8 cellular contexts compared by ENCODE assay signal in the genomic region with DNA sequence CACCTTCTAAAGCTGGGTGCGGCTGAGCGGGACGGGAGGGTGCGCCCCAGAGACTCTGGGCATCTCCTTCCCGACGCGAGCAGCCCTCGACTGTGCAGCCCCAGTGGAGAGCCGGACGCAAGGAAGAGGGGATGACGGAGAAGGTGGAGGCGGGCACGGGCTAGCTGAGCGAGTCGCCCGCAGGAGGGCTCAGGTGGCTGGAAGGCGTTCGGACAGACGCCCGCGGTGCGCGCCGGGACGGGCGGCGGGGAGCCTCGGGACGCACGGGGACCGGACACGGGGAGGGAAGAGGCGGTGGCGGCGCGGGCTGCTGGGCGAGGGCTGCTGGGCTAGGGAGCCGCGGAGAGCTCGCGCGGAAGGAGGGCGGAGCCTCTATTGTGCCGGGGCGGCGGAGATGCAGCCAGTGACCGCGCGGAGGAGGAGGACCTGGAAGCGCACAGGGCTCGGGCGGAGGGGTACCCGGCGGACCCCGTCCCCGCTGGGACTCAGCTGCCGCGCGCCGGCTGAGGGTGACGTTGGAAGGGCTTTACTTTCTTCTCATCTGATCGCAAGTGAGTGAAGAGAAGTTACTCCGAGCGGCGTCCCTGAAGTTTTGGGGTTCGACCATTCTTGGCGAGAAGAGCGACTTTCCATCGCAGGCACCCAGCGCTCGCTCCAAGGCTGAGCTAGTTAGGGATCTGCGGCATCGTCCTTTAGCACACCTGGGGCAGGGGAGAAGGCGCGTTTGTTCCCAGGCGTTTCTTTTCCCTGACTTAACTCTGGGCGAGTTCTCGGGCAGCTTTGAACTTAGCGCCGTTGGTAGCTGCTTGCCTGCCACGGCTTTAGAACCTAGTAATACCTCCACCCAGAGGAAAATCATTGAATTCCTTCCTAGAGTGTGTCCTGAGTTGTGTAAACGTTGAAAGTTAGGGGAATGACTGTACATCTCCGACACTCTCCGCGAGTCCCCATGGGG. TPM values are rescaled to one million over a fixed set of nuclear protein-coding genes. Genes with fewer than 3 reads are reported as not detected.
DNase-seq lines count a peak whose midpoint lies in the region; ATAC-seq and TF ChIP-seq lines count a peak whose summit lies in the region.

Gene OLFML2B (minus strand): TSS at position 323 of the 955 bp plus-strand sequence. CDS start 439 bp downstream, outside the sequence.

- no peaks in the 10 kb centered on the region for H3K36me3 ChIP-seq in Karpas-422 (ENCODE audit: insufficient read depth, low read length)
- H3K36me3 ChIP-seq in ascending aorta = no peaks in the 10 kb centered on the region
- no peaks in the 10 kb centered on the region for H3K36me3 ChIP-seq in right atrium auricular region

- intact Hi-C loops in ascending aorta (cut with DNase I) = no loop called here
- intact Hi-C loops in posterior cingulate gyrus (cut with DNase I) = no loop called here

- peak within 1 kb of the TSS; percentile 61 for H2AFZ ChIP-seq in Karpas-422 (ENCODE audit: low read length)

- H3K4me3 ChIP-seq in Karpas-422 (ENCODE audit: low read length) = peak within 1 kb of the TSS; percentile 71
- H3K4me3 ChIP-seq in ascending aorta = peak within 1 kb of the TSS; percentile 69 to 76
- peak within 1 kb of the TSS; percentile 49 to 63 for H3K4me3 ChIP-seq in right atrium auricular region

- H3K27me3 ChIP-seq in Karpas-422 (ENCODE audit: low read length) (peaks cover 2% of the 10 kb centered on the region), ascending aorta (no peaks in the 10 kb centered on the region), right atrium auricular region (no peaks in the 10 kb centered on the region)

- H4K20me1 ChIP-seq in Karpas-422 (ENCODE audit: insufficient read depth, low read depth, low read length) = peaks cover 7% of the 10 kb centered on the region; the same call in 1 of the 2 replicates

- peaks cover 34% of the 10 kb centered on the region for H3K4me1 ChIP-seq in Karpas-422 (ENCODE audit: low read length)
- H3K4me1 ChIP-seq in ascending aorta = peaks cover 8 to 30% of the 10 kb centered on the region in 2 donors
- peaks cover 0 to 41% of the 10 kb centered on the region in 2 donors for H3K4me1 ChIP-seq in right atrium auricular region

- H3K79me2 ChIP-seq in Karpas-422 (ENCODE audit: low read length) = no peaks in the 10 kb centered on the region

- H3K9me2 ChIP-seq in Karpas-422 (replicated peaks; ENCODE audit: insufficient read depth, low read length) = no peaks in the 10 kb centered on the region

- H3K9me3 ChIP-seq in Karpas-422 (ENCODE audit: low read length) = no peaks in the 10 kb centered on the region
- no peaks in the 10 kb centered on the region for H3K9me3 ChIP-seq in ascending aorta
- H3K9me3 ChIP-seq in right atrium auricular region = no peaks in the 10 kb centered on the region

- DNase-seq in AG09319 (ENCODE audit: extremely low read depth, low read depth) = no peak
- DNase-seq in Karpas-422 = peak; percentile 80
- DNase-seq in SW480 (ENCODE audit: low spot score) = peak; percentile 56
- peak in 1 of 2 donors; percentile 86 for DNase-seq in ascending aorta (ENCODE audit: low spot score in 2 of 2)
- DNase-seq in right atrium auricular region (ENCODE audit: low spot score) = no peak
- peak in 6 of 10 donors; percentile 36 to 92 (median 76) for DNase-seq in posterior cingulate gyrus

- H3K27ac ChIP-seq in Karpas-422 (ENCODE audit: low read length) = no peak within 1 kb of the TSS
- H3K27ac ChIP-seq in ascending aorta = peak within 1 kb of the TSS; percentile 74 to 85
- H3K27ac ChIP-seq in right atrium auricular region = peak within 1 kb of the TSS; percentile 14 to 20

- TF ChIP-seq CTCF in AG09319 (IDR thresholded peaks at IDR 0.05; ENCODE audit: low read depth, low read length) (peak; percentile 41), ascending aorta (IDR thresholded peaks at IDR 0.05) (peak; percentile 5 to 50 (median 40)), right atrium auricular region (IDR thresholded peaks at IDR 0.05) (peak in 1 of 2 donors; percentile 36)

- H3K4me2 ChIP-seq in Karpas-422 (ENCODE audit: low read depth, low read length, poor library complexity, severe bottlenecking) = peak within 1 kb of the TSS; percentile 91

- ATAC-seq in GM19025 (IDR thresholded peaks at IDR 0.05; ENCODE audit: low read depth, unreplicated experiment) (peak; percentile 43), GM19328 (IDR thresholded peaks at IDR 0.05; ENCODE audit: unreplicated experiment) (no peak)

- peak within 1 kb of the TSS; percentile 49 for H3K9ac ChIP-seq in Karpas-422 (ENCODE audit: low read length)

RNA-seq across cellular contexts. Expression of gene OLFML2B, which starts in this region (rescaled TPM):
- total RNA-seq in Karpas-422 (2014; rRNA removed; shearing (Covaris generic); ENCODE audit: low replicate concordance) = not detected in 2 replicates
- total RNA-seq in ascending aorta = 79.7 TPM
- total RNA-seq in right atrium auricular region = 1 to 10 TPM; 4.5 to 9.2 TPM

Comparison
In these comparisons a context has a peak if more than half of its experiments do, and no peak if none do; other contexts are left out.
1. Peak in DNase-seq, H3K4me3 ChIP-seq, H3K9ac ChIP-seq and H3K4me2 ChIP-seq in Karpas-422; RNA of the gene not detected or under 1 TPM.
2. DNase-seq: peak in SW480 (single experiment) and posterior cingulate gyrus (6 of 10); none in AG09319 (single experiment) and right atrium auricular region (single experiment).
3. Peak in every context shown above with its lines, with median percentiles within 50 percentile points of each other: H3K4me3 ChIP-seq.